ENCODE assay signal across 30 cellular contexts in the genomic region with DNA sequence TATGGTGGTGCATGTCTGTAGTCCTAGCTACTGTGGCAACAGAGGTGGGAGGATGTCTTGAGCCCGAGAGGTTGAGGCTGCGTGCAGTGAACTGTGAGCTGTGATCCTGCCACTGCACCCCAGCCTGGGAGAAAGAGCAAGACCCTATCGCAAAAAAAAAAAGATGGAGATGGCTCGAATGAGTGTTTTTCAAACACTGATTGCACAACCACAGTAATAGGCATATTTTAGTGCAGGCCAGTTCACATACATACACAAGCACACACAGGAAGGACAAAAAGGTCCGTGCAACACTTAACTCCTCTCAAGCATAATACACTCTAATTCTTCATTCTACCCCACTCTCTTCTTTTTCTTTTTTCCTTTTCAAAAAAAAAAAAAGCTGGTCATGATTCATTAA. TPM values are rescaled to one million over a fixed set of nuclear protein-coding genes. Genes with fewer than 3 reads are reported as not detected.
"Had no signal": no experiment of that assay in that cellular context is flagged by ENCODE, and none has a peak within 500 bp of the region (broad histone marks: within the 10 kb centered on the region; RNA-seq: fewer than 3 reads in every experiment).

No MANE protein-coding gene starts in this region.

- DNase-seq: activated CD4-positive, alpha-beta memory T cell treated with anti-CD3 and anti-CD28 coated beads, Interleukin-2, amount 10 ng/mL, durations not matched to agents 7 days and 5 days; activated CD4-positive, alpha-beta T cell treated with anti-CD3 and anti-CD28 coated beads for 4 hours; activated CD4-positive, alpha-beta T cell treated with anti-CD3 and anti-CD28 coated beads, Interleukin-2, amount 10 ng/mL, durations not matched to agents 7 days and 5 days; activated CD4-positive, alpha-beta T cell treated with anti-CD3 and anti-CD28 coated beads, Interleukin-2, amount 50 U/mL, for 4 hours; activated CD4-positive, CD25-positive, alpha-beta regulatory T cell; activated CD4-positive, CD25-positive, alpha-beta regulatory T cell treated with anti-CD3 and anti-CD28 coated beads, Interleukin-2, amount 50 U/mL, for 72 hours; activated CD8-positive, alpha-beta memory T cell treated with anti-CD3 and anti-CD28 coated beads, Interleukin-2, amount 50 U/mL, for 48 hours; activated gamma-delta T cell treated with Interleukin-2 at 50 U/mL for 16 hours; activated naive CD4-positive, alpha-beta T cell treated with anti-CD3 and anti-CD28 coated beads, Interleukin-2, amount 50 U/mL, for 16 hours; activated naive CD4-positive, alpha-beta T cell treated with Interleukin-2 at 50 U/mL for 16 hours; activated T-cell treated with anti-CD3 and anti-CD28 coated beads for 4 hours; activated T-cell treated with anti-CD3 and anti-CD28 coated beads, Interleukin-2, amount 50 U/mL, for 24 hours; activated T-cell treated with anti-CD3 and anti-CD28 coated beads, Interleukin-2, amount 50 U/mL, for 72 hours; amniotic stem cell; anterior cingulate cortex; body of pancreas; central memory CD4-positive, alpha-beta T cell; cerebellar nuclear complex; colonic mucosa; effector CD8-positive, alpha-beta T cell; esophagus squamous epithelium; foreskin melanocyte; T-helper 2 cell had no signal

- H3K9me3 Mint-ChIP-seq: activated CD4-positive, alpha-beta memory T cell treated with anti-CD3 and anti-CD28 coated beads, Interleukin-2, amount 10 ng/mL, durations not matched to agents 7 days and 5 days; activated CD4-positive, alpha-beta T cell treated with anti-CD3 and anti-CD28 coated beads, Interleukin-2, amount 10 ng/mL, durations not matched to agents 7 days and 5 days; activated T-cell treated with anti-CD3 and anti-CD28 coated beads, Interleukin-2, amount 50 U/mL, for 24 hours; activated T-cell treated with anti-CD3 and anti-CD28 coated beads, Interleukin-2, amount 50 U/mL, for 72 hours had no signal

- H3K27ac Mint-ChIP-seq: activated CD4-positive, alpha-beta memory T cell treated with anti-CD3 and anti-CD28 coated beads, Interleukin-2, amount 10 ng/mL, durations not matched to agents 7 days and 5 days; activated CD4-positive, alpha-beta T cell treated with anti-CD3 and anti-CD28 coated beads, Interleukin-2, amount 10 ng/mL, durations not matched to agents 7 days and 5 days; activated naive CD8-positive, alpha-beta T cell; activated T-cell treated with anti-CD3 and anti-CD28 coated beads, Interleukin-2, amount 50 U/mL, for 24 hours; activated T-cell treated with anti-CD3 and anti-CD28 coated beads, Interleukin-2, amount 50 U/mL, for 72 hours had no signal

- H3K36me3 Mint-ChIP-seq: activated naive CD8-positive, alpha-beta T cell had no signal

- H3K36me3 ChIP-seq: cardiac muscle cell, colonic mucosa, esophagus squamous epithelium, gastroesophageal sphincter had no signal

- H3K9me3 ChIP-seq: body of pancreas, colonic mucosa, esophagus squamous epithelium, gastroesophageal sphincter had no signal

- H3K4me3 Mint-ChIP-seq: activated CD4-positive, alpha-beta memory T cell treated with anti-CD3 and anti-CD28 coated beads, Interleukin-2, amount 10 ng/mL, durations not matched to agents 7 days and 5 days; activated CD4-positive, alpha-beta T cell treated with anti-CD3 and anti-CD28 coated beads, Interleukin-2, amount 10 ng/mL, durations not matched to agents 7 days and 5 days; activated naive CD8-positive, alpha-beta T cell; activated T-cell treated with anti-CD3 and anti-CD28 coated beads, Interleukin-2, amount 50 U/mL, for 24 hours; activated T-cell treated with anti-CD3 and anti-CD28 coated beads, Interleukin-2, amount 50 U/mL, for 72 hours had no signal

- H3K27ac ChIP-seq: body of pancreas, cardiac muscle cell, colonic mucosa, epithelial cell of prostate, esophagus squamous epithelium, gastroesophageal sphincter had no signal

- H3K4me1 Mint-ChIP-seq: activated CD4-positive, alpha-beta memory T cell treated with anti-CD3 and anti-CD28 coated beads, Interleukin-2, amount 10 ng/mL, durations not matched to agents 7 days and 5 days; activated CD4-positive, alpha-beta T cell treated with anti-CD3 and anti-CD28 coated beads, Interleukin-2, amount 10 ng/mL, durations not matched to agents 7 days and 5 days had no signal

- H3K4me3 ChIP-seq: body of pancreas, cardiac muscle cell, colonic mucosa, esophagus squamous epithelium, gastroesophageal sphincter had no signal

- H3K27me3 ChIP-seq: body of pancreas, cardiac muscle cell, colonic mucosa, esophagus squamous epithelium, gastroesophageal sphincter had no signal

- H3K27me3 Mint-ChIP-seq: activated CD4-positive, alpha-beta memory T cell treated with anti-CD3 and anti-CD28 coated beads, Interleukin-2, amount 10 ng/mL, durations not matched to agents 7 days and 5 days; activated CD4-positive, alpha-beta T cell treated with anti-CD3 and anti-CD28 coated beads, Interleukin-2, amount 10 ng/mL, durations not matched to agents 7 days and 5 days; activated naive CD8-positive, alpha-beta T cell had no signal

- H3K4me1 ChIP-seq: body of pancreas, colonic mucosa had no signal

RNA-seq across cellular contexts. Expression of gene EFHC2, which starts 5.1 kb away (rescaled TPM):
- total RNA-seq: dermis microvascular lymphatic vessel endothelial cell, endothelial cell of umbilical vein, glomerular endothelial cell had no signal
- polyA plus RNA-seq: endothelial cell of umbilical vein had no signal
